15 cellular contexts compared by ENCODE assay signal in the genomic region with DNA sequence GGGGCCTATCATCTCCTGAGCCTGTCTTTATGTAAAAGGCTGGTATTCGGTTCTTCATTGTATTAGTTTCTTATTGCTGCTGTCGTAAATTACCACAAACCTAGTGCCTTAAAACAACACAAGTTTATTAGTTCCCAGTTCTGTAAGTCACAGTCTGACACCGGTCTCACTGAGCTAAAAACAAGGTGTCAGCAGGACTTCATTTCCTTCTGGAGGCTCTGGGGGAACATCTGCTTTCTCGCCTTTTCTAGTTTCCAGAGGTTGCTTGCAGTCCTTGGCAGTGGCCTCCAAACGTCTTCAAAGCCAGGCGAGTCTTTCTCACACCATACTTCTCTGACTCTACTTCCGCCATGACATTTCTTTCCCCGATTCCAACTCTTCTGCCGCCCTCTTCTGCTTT. TPM values are rescaled to one million over a fixed set of nuclear protein-coding genes. Genes with fewer than 3 reads are reported as not detected.
DNase-seq lines count a peak whose midpoint lies in the region; ATAC-seq, FAIRE-seq and TF ChIP-seq lines count a peak whose summit lies in the region.
"Had no signal": no experiment of that assay in that cellular context is flagged by ENCODE, and none has a peak within 500 bp of the region (broad histone marks: within the 10 kb centered on the region; RNA-seq: fewer than 3 reads in every experiment).

No MANE protein-coding gene starts in this region.

- H3K27me3 ChIP-seq in GM23338 (ENCODE audit: insufficient read depth) = peaks cover 51% of the 10 kb centered on the region
- H3K27me3 ChIP-seq in KMS-11 (ENCODE audit: insufficient read depth, low read depth) = no peaks in the 10 kb centered on the region
- peaks cover 28% of the 10 kb centered on the region for H3K27me3 ChIP-seq in iPS-15b (ENCODE audit: control insufficient read depth, insufficient read depth, low read length)

- no peak for ATAC-seq in GM23338
- ATAC-seq: HCT116 had no signal

- H3K79me2 ChIP-seq in GM23338 (replicated peaks; ENCODE audit: insufficient read depth) (no peaks in the 10 kb centered on the region), KMS-11 (ENCODE audit: insufficient read depth, low read depth) (no peaks in the 10 kb centered on the region)

- H3K27ac Mint-ChIP-seq in GM23338 = no peak overlapping the region
- H3K27ac Mint-ChIP-seq: B cell had no signal

- H3K4me3 Mint-ChIP-seq in GM23338 = peak overlapping the region; percentile 9; the same call in 2 of the 3 replicates
- H3K4me3 Mint-ChIP-seq: B cell; CD4-positive, alpha-beta memory T cell had no signal

- no peak overlapping the region for H3K27ac ChIP-seq in GM23338 (ENCODE audit: low read depth)
- H3K27ac ChIP-seq in KMS-11 = peak overlapping the region; percentile 95

- no peaks in the 10 kb centered on the region for H4K20me1 ChIP-seq in GM23338 (replicated peaks; ENCODE audit: insufficient read depth)
- H4K20me1 ChIP-seq in KMS-11 (ENCODE audit: insufficient read depth) = no peaks in the 10 kb centered on the region

- H3K4me3 ChIP-seq in GM23338 = peak overlapping the region; percentile 40; the same call in 1 of the 2 replicates
- no peak overlapping the region for H3K4me3 ChIP-seq in KMS-11 (IDR thresholded peaks at IDR 0.05; ENCODE audit: insufficient read depth, low read depth, low read length)
- H3K4me3 ChIP-seq in iPS-15b (ENCODE audit: low read depth, low read length) = peak overlapping the region; percentile 33

- H3K9me3 Mint-ChIP-seq in GM23338 = peaks cover 11% of the 10 kb centered on the region; the same call in 2 of the 3 replicates

- no peaks in the 10 kb centered on the region for H3K9me3 ChIP-seq in iPS-15b (ENCODE audit: control insufficient read depth, insufficient read depth, low read length)

- H3K4me2 ChIP-seq in GM23338 (peak overlapping the region; percentile 72; the same call in 1 of the 2 replicates), KMS-11 (peak overlapping the region; percentile 91)

- H3F3A ChIP-seq in GM23338 (replicated peaks; ENCODE audit: low read depth) = 0 out of 2 replicates have a peak, but pooled peaks cover 2% of the 10 kb centered on the region

- peaks cover 53% of the 10 kb centered on the region for H3K27me3 Mint-ChIP-seq in GM23338 (ENCODE audit: insufficient read depth, low read depth, poor library complexity)

- H3K4me1 ChIP-seq in GM23338 (ENCODE audit: insufficient read depth) = peaks cover 41% of the 10 kb centered on the region
- peaks cover 62% of the 10 kb centered on the region for H3K4me1 ChIP-seq in KMS-11 (ENCODE audit: low read depth, poor library complexity, severe bottlenecking)
- peaks cover 33% of the 10 kb centered on the region for H3K4me1 ChIP-seq in iPS-15b (ENCODE audit: control insufficient read depth, insufficient read depth, low read length)

- DNase-seq in GM23338 (ENCODE audit: low spot score) = no peak
- peak; percentile 80 for DNase-seq in RPMI8226
- no peak for DNase-seq in HTR-8/SVneo (ENCODE audit: insufficient read length, low spot score)
- DNase-seq in urothelium cell line (ENCODE audit: low spot score) = no peak
- DNase-seq in NCI-H748 (lab: John Stamatoyannopoulos, UW; ENCODE audit: unreplicated experiment) = no peak
- DNase-seq: C1 segment of cervical spinal cord; CD4-positive, alpha-beta memory T cell; DND-41; GDM1 had no signal

- H2AFZ ChIP-seq in GM23338 (peak overlapping the region; percentile 91), KMS-11 (ENCODE audit: low read depth) (peak overlapping the region; percentile 72)

- H3K36me3 ChIP-seq in GM23338 (ENCODE audit: insufficient read depth) (no peaks in the 10 kb centered on the region), KMS-11 (ENCODE audit: insufficient read depth) (no peaks in the 10 kb centered on the region), iPS-15b (ENCODE audit: control insufficient read depth, insufficient read depth, low read length) (no peaks in the 10 kb centered on the region)

- peaks cover 42% of the 10 kb centered on the region for H3K4me1 Mint-ChIP-seq in GM23338
- H3K4me1 Mint-ChIP-seq: B cell; CD4-positive, alpha-beta memory T cell had no signal

- no peak for FAIRE-seq in HTR-8/SVneo (lab: Jason Lieb, UNC)
- no peak for FAIRE-seq in urothelium cell line (lab: Jason Lieb, UNC)
- FAIRE-seq: A204.1, GM12892 had no signal

- H3K9ac ChIP-seq in KMS-11 = peak overlapping the region; percentile 81
- H3K9ac ChIP-seq in iPS-15b (ENCODE audit: low read depth, low read length) = no peak overlapping the region

- no peaks in the 10 kb centered on the region for H3K36me3 Mint-ChIP-seq in GM23338 (ENCODE audit: low read depth)
- H3K36me3 Mint-ChIP-seq: CD4-positive, alpha-beta memory T cell had no signal

- no peak for TF ChIP-seq CTCF in GM23338 (conservative IDR thresholded peaks at IDR 0.05; ENCODE audit: low read depth in 2 of 2)
- no peak for TF ChIP-seq CTCF in KMS-11 (conservative IDR thresholded peaks at IDR 0.05; ENCODE audit: low read depth, low read length)

- H3K9me2 ChIP-seq in GM23338 (ENCODE audit: insufficient read depth) = no peaks in the 10 kb centered on the region

TF ChIP-seq in GM23338, 12 proteins besides CTCF, POLR2A, EP300 and RAD21:
- TF ChIP-seq POLR2AphosphoS5 (IDR thresholded peaks at IDR 0.05; ENCODE audit: low read depth) (no peak), ZNF331 (CRISPR knock-in tag; IDR thresholded peaks at IDR 0.05; ENCODE audit: low read depth) (no peak), ZNF114 (CRISPR knock-in tag; IDR thresholded peaks at IDR 0.05) (no peak), EZH2 (IDR thresholded peaks at IDR 0.05; ENCODE audit: low read depth, unreplicated experiment) (no peak), ZNF462 (CRISPR knock-in tag; IDR thresholded peaks at IDR 0.05) (no peak)

RNA-seq across cellular contexts. Expression of gene ZFAND3, which starts 43.0 kb away (rescaled TPM):
- total RNA-seq in GM23338 (2014; rRNA removed; shearing (Covaris generic)) = 28.2 and 31.8 TPM in 2 replicates
- 14.2 and 16.9 TPM in 2 replicates for polyA plus RNA-seq in GM23338 (2016; fragmentation: Nextera tagmentation; extraction: Ambion mirVana)
